In genomic region chr2:83615491-83615890, GRCh38 we compare ENCODE assay signal across 7 cellular contexts.
"Had no signal": no experiment of that assay in that cellular context is flagged by ENCODE, and none has a peak within 500 bp of the region (broad histone marks: within the 10 kb centered on the region; RNA-seq: fewer than 3 reads in every experiment).

No MANE protein-coding gene starts in this region.

- H3K4me3 ChIP-seq: GM23248 had no signal

- H3K9ac ChIP-seq: GM23248, KMS-11 had no signal

- FAIRE-seq: HepG2 had no signal

- DNase-seq: GM23248, GOT3, H7, HCEC 1CT, KBM-7 had no signal
